30 cellular contexts compared by ENCODE assay signal in genomic region chr15:83512459-83512858, GRCh38.
"Had no signal": no experiment of that assay in that cellular context is flagged by ENCODE, and none has a peak within 500 bp of the region (broad histone marks: within the 10 kb centered on the region; RNA-seq: fewer than 3 reads in every experiment).

No MANE protein-coding gene starts in this region.

- H2AFZ ChIP-seq: hepatocyte had no signal

- H3K4me3 ChIP-seq: breast epithelium, gastroesophageal sphincter, hepatocyte, pancreas, psoas muscle, sigmoid colon, SK-N-MC, suprapubic skin, tibial nerve, vagina had no signal

- H3K36me3 ChIP-seq: breast epithelium, gastroesophageal sphincter, pancreas, sigmoid colon, suprapubic skin, tibial nerve, vagina had no signal

- H3K4me1 Mint-ChIP-seq: activated T-helper 17 cell treated with anti-CD3 and anti-CD28 coated beads, Interleukin-2, amount 50 U/mL, for 72 hours; central memory CD8-positive, alpha-beta T cell; nephron; stimulated activated effector memory CD8-positive, alpha-beta T cell treated with anti-CD3 and anti-CD28 coated beads, Interleukin-12 subunit alpha, Interleukin-12 subunit beta, amount 100 ng/mL, for 72 hours; stimulated activated naive CD8-positive, alpha-beta T cell treated with anti-CD3 and anti-CD28 coated beads, Interleukin-15, amount 100 ng/mL, for 72 hours had no signal

- H3K4me2 ChIP-seq: hepatocyte had no signal

- H3K27me3 ChIP-seq: breast epithelium, hepatocyte, pancreas, sigmoid colon, tibial nerve, vagina had no signal

- H3K27ac ChIP-seq: breast epithelium, gastroesophageal sphincter, hepatocyte, pancreas, psoas muscle, sigmoid colon, SK-N-MC, suprapubic skin, tibial nerve, vagina, VCaP had no signal

- H3K36me3 Mint-ChIP-seq: activated CD4-positive, alpha-beta memory T cell treated with anti-CD3 and anti-CD28 coated beads for 36 hours; stimulated activated effector memory CD8-positive, alpha-beta T cell treated with anti-CD3 and anti-CD28 coated beads, Interleukin-12 subunit alpha, Interleukin-12 subunit beta, amount 100 ng/mL, for 72 hours had no signal

- DNase-seq: activated CD4-positive, alpha-beta memory T cell treated with anti-CD3 and anti-CD28 coated beads for 36 hours; activated CD4-positive, alpha-beta T cell treated with anti-CD3 and anti-CD28 coated beads for 48 hours; activated gamma-delta T cell treated with Interleukin-2 at 50 U/mL for 16 hours; activated naive CD4-positive, alpha-beta T cell treated with anti-CD3 and anti-CD28 coated beads, Interleukin-2, amount 50 U/mL, for 16 hours; activated T-cell treated with anti-CD3 and anti-CD28 coated beads, Interleukin-2, amount 50 U/mL, for 4 hours; amniotic stem cell; effector memory CD4-positive, alpha-beta T cell; erythroblast; kidney glomerular epithelial cell; left ventricle myocardium superior; pancreas; psoas muscle; sigmoid colon; small intestine; stimulated activated CD4-positive, alpha-beta T cell treated with anti-CD3 and anti-CD28 coated beads, Interleukin-4, amount 100 ng/mL, for 24 hours; stimulated activated naive CD8-positive, alpha-beta T cell treated with anti-CD3 and anti-CD28 coated beads, Interleukin-15, amount 100 ng/mL, for 72 hours; T-helper 9 cell had no signal

- H3K9me3 Mint-ChIP-seq: activated CD4-positive, alpha-beta memory T cell treated with anti-CD3 and anti-CD28 coated beads for 36 hours; activated T-cell treated with anti-CD3 and anti-CD28 coated beads, Interleukin-2, amount 50 U/mL, for 4 hours; activated T-helper 17 cell treated with anti-CD3 and anti-CD28 coated beads, Interleukin-2, amount 50 U/mL, for 72 hours; central memory CD8-positive, alpha-beta T cell; nephron; stimulated activated effector memory CD8-positive, alpha-beta T cell treated with anti-CD3 and anti-CD28 coated beads, Interleukin-12 subunit alpha, Interleukin-12 subunit beta, amount 100 ng/mL, for 72 hours; stimulated activated naive CD8-positive, alpha-beta T cell treated with anti-CD3 and anti-CD28 coated beads, Interleukin-15, amount 100 ng/mL, for 72 hours had no signal

- H3K4me1 ChIP-seq: breast epithelium, gastroesophageal sphincter, pancreas, psoas muscle, sigmoid colon, suprapubic skin, tibial nerve, vagina had no signal

- ATAC-seq: activated CD4-positive, CD25-positive, alpha-beta regulatory T cell treated with anti-CD3 and anti-CD28 coated beads, Interleukin-2, amount 50 U/mL, for 24 hours; activated T-cell treated with anti-CD3 and anti-CD28 coated beads, Interleukin-2, amount 50 U/mL, for 4 hours; activated T-helper 17 cell treated with anti-CD3 and anti-CD28 coated beads, Interleukin-2, amount 50 U/mL, for 72 hours; gastroesophageal sphincter; left ventricle myocardium superior; pancreas; psoas muscle; stimulated activated effector memory CD8-positive, alpha-beta T cell treated with anti-CD3 and anti-CD28 coated beads, Interleukin-12 subunit alpha, Interleukin-12 subunit beta, amount 100 ng/mL, for 72 hours; stimulated activated naive CD8-positive, alpha-beta T cell treated with anti-CD3 and anti-CD28 coated beads, Interleukin-15, amount 100 ng/mL, for 72 hours had no signal

- H3K27ac Mint-ChIP-seq: activated CD4-positive, alpha-beta memory T cell treated with anti-CD3 and anti-CD28 coated beads for 36 hours; activated T-helper 17 cell treated with anti-CD3 and anti-CD28 coated beads, Interleukin-2, amount 50 U/mL, for 72 hours; stimulated activated effector memory CD8-positive, alpha-beta T cell treated with anti-CD3 and anti-CD28 coated beads, Interleukin-12 subunit alpha, Interleukin-12 subunit beta, amount 100 ng/mL, for 72 hours; stimulated activated naive CD8-positive, alpha-beta T cell treated with anti-CD3 and anti-CD28 coated beads, Interleukin-15, amount 100 ng/mL, for 72 hours had no signal

- H3K79me2 ChIP-seq: hepatocyte had no signal

- H3K4me3 Mint-ChIP-seq: activated CD4-positive, alpha-beta memory T cell treated with anti-CD3 and anti-CD28 coated beads for 36 hours; activated T-cell treated with anti-CD3 and anti-CD28 coated beads, Interleukin-2, amount 50 U/mL, for 4 hours; activated T-helper 17 cell treated with anti-CD3 and anti-CD28 coated beads, Interleukin-2, amount 50 U/mL, for 72 hours; central memory CD8-positive, alpha-beta T cell; nephron; stimulated activated effector memory CD8-positive, alpha-beta T cell treated with anti-CD3 and anti-CD28 coated beads, Interleukin-12 subunit alpha, Interleukin-12 subunit beta, amount 100 ng/mL, for 72 hours; stimulated activated naive CD8-positive, alpha-beta T cell treated with anti-CD3 and anti-CD28 coated beads, Interleukin-15, amount 100 ng/mL, for 72 hours had no signal
